1 cellular context compared by ENCODE assay signal in genomic region chr5:88845081-88845697, GRCh38.
TF ChIP-seq lines count a peak whose summit lies in the region.

No MANE protein-coding gene starts in this region.

TF ChIP-seq in GM23338, 12 proteins besides CTCF, POLR2A, EP300 and RAD21 (continued from another document):
- no peak for TF ChIP-seq ZNF462 (CRISPR knock-in tag; IDR thresholded peaks at IDR 0.05)
